In the genomic region with DNA sequence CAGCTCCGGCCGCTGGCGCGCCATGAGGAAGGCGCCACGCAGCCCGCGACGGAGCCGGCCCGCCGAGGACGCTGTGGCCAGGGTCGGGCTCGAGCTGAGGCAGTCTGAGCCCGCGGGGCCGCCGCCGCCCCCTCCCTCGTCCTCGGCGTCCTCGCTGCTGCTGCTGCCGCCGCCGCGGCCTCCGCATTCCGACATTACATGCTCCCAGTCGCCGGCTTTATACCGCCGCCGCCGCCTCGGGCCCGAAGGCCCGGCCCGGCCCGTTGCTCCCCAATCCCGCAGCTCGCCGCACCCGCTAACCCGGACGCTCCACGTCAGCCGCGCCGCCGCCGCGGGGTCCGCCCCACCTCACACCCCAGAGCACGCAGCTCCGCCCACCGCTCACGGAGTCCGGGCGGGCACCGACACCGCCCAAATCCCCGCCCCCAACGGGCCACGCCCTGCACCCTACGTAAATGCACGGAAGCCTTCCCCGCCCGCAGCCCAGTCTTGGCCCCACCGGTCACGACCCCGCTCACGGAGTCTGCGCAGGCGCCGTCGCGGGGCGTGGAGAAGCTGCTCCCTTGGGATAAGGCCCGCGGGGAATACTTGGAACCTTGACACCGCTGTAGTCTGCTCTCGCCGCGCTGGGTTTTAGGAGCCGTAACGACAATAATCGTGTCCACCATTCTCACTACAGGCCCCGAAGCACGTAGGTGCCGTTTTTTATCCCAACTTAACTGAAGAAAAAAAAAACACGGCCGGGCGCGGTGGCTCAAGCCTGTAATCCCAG, we compare ENCODE assay signal across 8 cellular contexts. TPM values are rescaled to one million over a fixed set of nuclear protein-coding genes. Genes with fewer than 3 reads are reported as not detected.
DNase-seq lines count a peak whose midpoint lies in the region; ATAC-seq, FAIRE-seq and TF ChIP-seq lines count a peak whose summit lies in the region.

A gene with protein sequence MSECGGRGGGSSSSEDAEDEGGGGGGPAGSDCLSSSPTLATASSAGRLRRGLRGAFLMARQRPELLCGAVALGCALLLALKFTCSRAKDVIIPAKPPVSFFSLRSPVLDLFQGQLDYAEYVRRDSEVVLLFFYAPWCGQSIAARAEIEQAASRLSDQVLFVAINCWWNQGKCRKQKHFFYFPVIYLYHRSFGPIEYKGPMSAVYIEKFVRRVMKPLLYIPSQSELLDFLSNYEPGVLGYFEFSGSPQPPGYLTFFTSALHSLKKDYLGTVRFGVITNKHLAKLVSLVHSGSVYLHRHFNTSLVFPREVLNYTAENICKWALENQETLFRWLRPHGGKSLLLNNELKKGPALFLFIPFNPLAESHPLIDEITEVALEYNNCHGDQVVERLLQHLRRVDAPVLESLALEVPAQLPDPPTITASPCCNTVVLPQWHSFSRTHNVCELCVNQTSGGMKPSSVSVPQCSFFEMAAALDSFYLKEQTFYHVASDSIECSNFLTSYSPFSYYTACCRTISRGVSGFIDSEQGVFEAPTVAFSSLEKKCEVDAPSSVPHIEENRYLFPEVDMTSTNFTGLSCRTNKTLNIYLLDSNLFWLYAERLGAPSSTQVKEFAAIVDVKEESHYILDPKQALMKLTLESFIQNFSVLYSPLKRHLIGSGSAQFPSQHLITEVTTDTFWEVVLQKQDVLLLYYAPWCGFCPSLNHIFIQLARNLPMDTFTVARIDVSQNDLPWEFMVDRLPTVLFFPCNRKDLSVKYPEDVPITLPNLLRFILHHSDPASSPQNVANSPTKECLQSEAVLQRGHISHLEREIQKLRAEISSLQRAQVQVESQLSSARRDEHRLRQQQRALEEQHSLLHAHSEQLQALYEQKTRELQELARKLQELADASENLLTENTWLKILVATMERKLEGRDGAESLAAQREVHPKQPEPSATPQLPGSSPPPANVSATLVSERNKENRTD (minus strand): TSS at position 322 of the 772 bp plus-strand sequence. CDS start 127 bp downstream, at position 195.

- peak within 1 kb of the TSS; percentile 98 for H3K27ac Mint-ChIP-seq in T-helper 17 cell

- H3K36me3 Mint-ChIP-seq in T-helper 17 cell (ENCODE audit: low read depth): peaks cover 3% of the 10 kb centered on the region

- no peaks in the 10 kb centered on the region for H3K9me3 ChIP-seq in T-helper 17 cell (ENCODE audit: control insufficient read depth, low read length, poor library complexity, severe bottlenecking)
- H3K9me3 ChIP-seq in psoas muscle: no peaks in the 10 kb centered on the region

- FAIRE-seq in urothelium cell line (lab: Jason Lieb, UNC): peak; percentile 95

- DNase-seq in NCI-H1694 treated with DMSO at 0.1 percent for 48 hours (lab: John Stamatoyannopoulos, UW) (peak; percentile 78), T-helper 17 cell (peak; percentile 99 to 100 (median 100)), left ventricle myocardium superior (peak; percentile 100), psoas muscle (peak; percentile 99 to 100), urothelium cell line (ENCODE audit: low spot score) (peak; percentile 99)

- H3K36me3 ChIP-seq in psoas muscle (ENCODE audit: insufficient read depth in 1 of 2, low read depth in 1 of 2): peaks cover 0 to 7% of the 10 kb centered on the region in 2 donors

- intact Hi-C loops in left ventricle myocardium superior (cut with micrococcal nuclease) (loop anchor here (10.0 kb wide), 1 partner anchor 52 kb away; a partner anchor contains a TSS), psoas muscle (cut with DNase I) (no loop called here)

- H3K27me3 Mint-ChIP-seq in T-helper 17 cell: no peaks in the 10 kb centered on the region

- peak; percentile 93 for TF ChIP-seq POLR2A in GM15510 (IDR thresholded peaks at IDR 0.05; ENCODE audit: borderline replicate concordance, extremely low read depth, insufficient read length)

- H3K27ac ChIP-seq in angular gyrus (ENCODE audit: low read depth, low read length): peak within 1 kb of the TSS; percentile 85
- peak within 1 kb of the TSS; percentile 99 for H3K27ac ChIP-seq in psoas muscle

- H3K27me3 ChIP-seq in psoas muscle (ENCODE audit: insufficient read depth in 3 of 3, low read length in 2 of 3): no peaks in the 10 kb centered on the region

- peaks cover 37% of the 10 kb centered on the region for H3K4me1 Mint-ChIP-seq in T-helper 17 cell

- peak within 1 kb of the TSS; percentile 88 for H3K4me3 ChIP-seq in psoas muscle

- peak; percentile 87 for ATAC-seq in HG02885 (IDR thresholded peaks at IDR 0.05; ENCODE audit: poor library complexity, unreplicated experiment)
- ATAC-seq in T-helper 17 cell: peak; percentile 93
- peak; percentile 97 for ATAC-seq in left ventricle myocardium superior
- ATAC-seq in psoas muscle: peak; percentile 92 to 96 (median 93)

- no peak for TF ChIP-seq CTCF in psoas muscle (IDR thresholded peaks at IDR 0.05)

- peak within 1 kb of the TSS; percentile 94 for H3K4me3 Mint-ChIP-seq in T-helper 17 cell

- WGBS in psoas muscle, 3 donors: 0 to 1% (median 1%) methylated on average over 62 to 96 of the region's 96 CpGs

- peaks cover 37% of the 10 kb centered on the region for H3K4me1 ChIP-seq in psoas muscle

RNA-seq across cellular contexts. Expression of the gene that starts here (rescaled TPM):
- total RNA-seq in T-helper 17 cell (100 to 1,000 TPM in 1 of 2 donors, 10 to 100 TPM in 1; 87.5 to 103 TPM), left ventricle myocardium superior (20.8 TPM), psoas muscle (10 to 100 TPM; 21.3 to 37.2 (median 33.5) TPM)
- polyA plus RNA-seq in psoas muscle: 10 to 100 TPM; 38.8 to 49.1 (median 40.5) TPM

Comparison
In these comparisons a context has a peak if more than half of its experiments do, and no peak if none do; other contexts are left out.
1. Peak in every context shown above with its lines: DNase-seq, ATAC-seq, H3K4me3 ChIP-seq and H3K27ac ChIP-seq.